ENCODE assay signal across 14 cellular contexts in genomic region chr1:85343213-85343611, GRCh38.
DNase-seq lines count a peak whose midpoint lies in the region; ATAC-seq and TF ChIP-seq lines count a peak whose summit lies in the region.
"Had no signal": no experiment of that assay in that cellular context is flagged by ENCODE, and none has a peak within 500 bp of the region (broad histone marks: within the 10 kb centered on the region; RNA-seq: fewer than 3 reads in every experiment).

No MANE protein-coding gene starts in this region.

- TF ChIP-seq RAD21 in liver (IDR thresholded peaks at IDR 0.05): peak in 1 of 2 donors; percentile 9

- H3K9ac ChIP-seq in liver (ENCODE audit: low read depth in 1 of 2, low read length in 2 of 2): no peak overlapping the region

- H3K36me3 ChIP-seq in liver (ENCODE audit: control insufficient read depth in 4 of 4, insufficient read depth in 3 of 4, low read depth in 1 of 4, low read length in 3 of 4) (peaks cover 0 to 4% (median 0%) of the 10 kb centered on the region in 4 donors), thoracic aorta (no peaks in the 10 kb centered on the region)
- H3K36me3 ChIP-seq: right atrium auricular region had no signal

- WGBS in liver: 46% methylated on average over 1 of the region's 1 CpG

- TF ChIP-seq CTCF in liver (IDR thresholded peaks at IDR 0.05; ENCODE audit: low read depth, low read length, missing input control) (no peak), thoracic aorta (IDR thresholded peaks at IDR 0.05) (no peak)

- H3K4me3 ChIP-seq in liver (ENCODE audit: low read depth in 1 of 3, low read length in 3 of 3) (no peak overlapping the region), thoracic aorta (no peak overlapping the region)
- H3K4me3 ChIP-seq: right atrium auricular region had no signal

- H3K4me1 ChIP-seq in liver (ENCODE audit: control insufficient read depth in 4 of 4, insufficient read depth in 4 of 4, low read length in 3 of 4) (peaks cover 0 to 11% (median 5%) of the 10 kb centered on the region in 4 donors), thoracic aorta (ENCODE audit: control insufficient read depth in 1 of 2, low read depth in 2 of 2) (peaks cover 16 to 55% of the 10 kb centered on the region in 2 donors)

- H3K27ac ChIP-seq in liver (ENCODE audit: low read depth in 1 of 2, low read length in 2 of 2): peak overlapping the region; percentile 44 to 53
- H3K27ac ChIP-seq in thoracic aorta: peak overlapping the region; percentile 51 to 62

- H3K9me3 ChIP-seq in liver (ENCODE audit: control insufficient read depth in 4 of 4, low read length in 3 of 4) (no peaks in the 10 kb centered on the region), thoracic aorta (no peaks in the 10 kb centered on the region)
- H3K9me3 ChIP-seq: right atrium auricular region had no signal

- H3K27me3 ChIP-seq in liver (ENCODE audit: control insufficient read depth in 4 of 4, insufficient read depth in 4 of 4, low read length in 3 of 4) (no peaks in the 10 kb centered on the region), thoracic aorta (replicated peaks; ENCODE audit: insufficient read depth) (no peaks in the 10 kb centered on the region)
- H3K27me3 ChIP-seq: right atrium auricular region had no signal

- DNase-seq in NCI-H446 treated with DMSO at 0.1 percent for 48 hours (lab: John Stamatoyannopoulos, UW): peak; percentile 74
- peak; percentile 87 for DNase-seq in cerebellar cortex (ENCODE audit: low spot score)
- DNase-seq in thoracic aorta (ENCODE audit: low spot score): no peak
- no peak for DNase-seq in effector CD4-positive, alpha-beta T cell
- DNase-seq: activated naive CD4-positive, alpha-beta T cell treated with anti-CD3 and anti-CD28 coated beads, Interleukin-2, amount 10 ng/mL, durations not matched to agents 7 days and 5 days; CD4-positive, alpha-beta memory T cell; NCI-H187; NCI-H774; SIG-M5; stimulated activated naive CD8-positive, alpha-beta T cell treated with anti-CD3 and anti-CD28 coated beads, Interleukin-15, amount 100 ng/mL, for 72 hours had no signal

- peak; percentile 31 for ATAC-seq in thoracic aorta (ENCODE audit: insufficient number of reproducible peaks, low FRiP score, low read depth)
- no peak for ATAC-seq in GM21786 (IDR thresholded peaks at IDR 0.05; ENCODE audit: unreplicated experiment)
- ATAC-seq in GM19455 (IDR thresholded peaks at IDR 0.05; ENCODE audit: unreplicated experiment): no peak
- ATAC-seq: stimulated activated naive CD8-positive, alpha-beta T cell treated with anti-CD3 and anti-CD28 coated beads, Interleukin-15, amount 100 ng/mL, for 72 hours had no signal

TF ChIP-seq in liver, 16 proteins besides CTCF, POLR2A, EP300 and RAD21:
- TF ChIP-seq, protein P1, sequence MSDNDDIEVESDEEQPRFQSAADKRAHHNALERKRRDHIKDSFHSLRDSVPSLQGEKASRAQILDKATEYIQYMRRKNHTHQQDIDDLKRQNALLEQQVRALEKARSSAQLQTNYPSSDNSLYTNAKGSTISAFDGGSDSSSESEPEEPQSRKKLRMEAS (IDR thresholded peaks at IDR 0.05): no peak
- TF ChIP-seq SP1 (IDR thresholded peaks at IDR 0.05): peak; percentile 8

Comparison
In these comparisons a context has a peak if more than half of its experiments do, and no peak if none do; other contexts are left out.
1. DNase-seq: peak in NCI-H446 treated with DMSO at 0.1 percent for 48 hours (single experiment) and cerebellar cortex (single experiment); none in thoracic aorta (single experiment) and effector CD4-positive, alpha-beta T cell (single experiment).